Comparison of ENCODE assay signal across 1 cellular context in genomic region chr16:16021646-16021987, GRCh38.
TF ChIP-seq lines count a peak whose summit lies in the region.

No MANE protein-coding gene starts in this region.

TF ChIP-seq in HepG2, 621 proteins besides CTCF, POLR2A, EP300 and RAD21 (continued from another document):
- TF ChIP-seq ZMAT3 (CRISPR knock-in tag; conservative IDR thresholded peaks at IDR 0.05) (0 out of 2 replicates have a peak, but pooled peaks have one; percentile 27), DNMT1 (CRISPR knock-in tag; IDR thresholded peaks at IDR 0.05) (0 out of 2 replicates have a peak, but pooled peaks have one; percentile 55), PLRG1 (conservative IDR thresholded peaks at IDR 0.05) (no peak), EEA1 (CRISPR knock-in tag; IDR thresholded peaks at IDR 0.05; ENCODE audit: borderline replicate concordance) (0 out of 2 replicates have a peak, but pooled peaks have one; percentile 45), ZBTB38 (CRISPR knock-in tag; IDR thresholded peaks at IDR 0.05) (0 out of 2 replicates have a peak, but pooled peaks have one; percentile 17), IRF9 (CRISPR knock-in tag; IDR thresholded peaks at IDR 0.05; ENCODE audit: borderline replicate concordance) (peak; percentile 24; the same call in 1 of the 2 replicates)
